Comparison of ENCODE assay signal across 8 cellular contexts in genomic region chr22:20079745-20080444, GRCh38. TPM values are rescaled to one million over a fixed set of nuclear protein-coding genes. Genes with fewer than 3 reads are reported as not detected.
DNase-seq lines count a peak whose midpoint lies in the region; ATAC-seq and TF ChIP-seq lines count a peak whose summit lies in the region.

DGCR8 (plus strand) TSS chr22:20080241; CDS start chr22:20085964, 5,723 bp downstream.

- peaks cover 17% of the 10 kb centered on the region for H3K79me1 ChIP-seq in trophoblast cell (ENCODE audit: low read length)

- peak within 1 kb of the TSS; percentile 77 for H3K18ac ChIP-seq in trophoblast cell (ENCODE audit: low read length)

- H3K9me3 ChIP-seq in adrenal gland (replicated peaks in 1 of 3) = no peaks in the 10 kb centered on the region
- no peaks in the 10 kb centered on the region for H3K9me3 ChIP-seq in heart left ventricle
- no peaks in the 10 kb centered on the region for H3K9me3 ChIP-seq in trophoblast cell (ENCODE audit: insufficient read depth, low read depth, low read length)
- no peaks in the 10 kb centered on the region for H3K9me3 ChIP-seq in upper lobe of right lung

- peak; percentile 89 for ATAC-seq in HG02759 (IDR thresholded peaks at IDR 0.05; ENCODE audit: unreplicated experiment)
- ATAC-seq in heart left ventricle = peak; percentile 95 to 98 (median 96)
- ATAC-seq in upper lobe of right lung = peak; percentile 97

- H2BK120ac ChIP-seq in trophoblast cell (ENCODE audit: insufficient read depth, low read length, poor library complexity) = peak within 1 kb of the TSS; percentile 54

- H2AK5ac ChIP-seq in trophoblast cell (ENCODE audit: low read length) = peak within 1 kb of the TSS; percentile 72

- intact Hi-C loops in adrenal gland (cut with DNase I) (loop anchor here in 1 of 2 donors (10.0 kb wide), 1 partner anchor 105 kb away; no protein-coding TSS in a partner anchor), heart left ventricle (cut with DNase I) (loop anchor here in 7 of 10 donors (1.0 to 10.0 kb wide), 10 partner anchors 17 to 115 kb away; partner anchors contain the start of genes TRMT2A (in 4 of the 7), RANBP1 (in 3 of the 7) and TANGO2 (in 3 of the 7)), upper lobe of right lung (cut with DNase I) (no loop called here)

- peaks cover 11 to 43% of the 10 kb centered on the region in 2 donors for H3K4me1 ChIP-seq in adrenal gland (replicated peaks in 1 of 2)
- H3K4me1 ChIP-seq in heart left ventricle = peaks cover 3 to 49% (median 43%) of the 10 kb centered on the region in 12 donors
- peaks cover 21 to 34% of the 10 kb centered on the region in 2 experiments for H3K4me1 ChIP-seq in trophoblast cell (ENCODE audit: control insufficient read depth in 1 of 2, insufficient read depth in 2 of 2, low read length in 2 of 2)
- H3K4me1 ChIP-seq in upper lobe of right lung = peaks cover 35% of the 10 kb centered on the region

- peak within 1 kb of the TSS; percentile 93 for H3K4ac ChIP-seq in trophoblast cell (ENCODE audit: low read depth, low read length)

- peak within 1 kb of the TSS; percentile 78 for H3K14ac ChIP-seq in trophoblast cell (ENCODE audit: low read length)

- H4K91ac ChIP-seq in trophoblast cell (ENCODE audit: low read depth, low read length) = peak within 1 kb of the TSS; percentile 80

- TF ChIP-seq CTCF in GM12864 (IDR thresholded peaks at IDR 0.05; ENCODE audit: low read depth, low read length, missing control alignments) = no peak
- no peak for TF ChIP-seq CTCF in adrenal gland (IDR thresholded peaks at IDR 0.05)
- TF ChIP-seq CTCF in heart left ventricle (IDR thresholded peaks at IDR 0.05) = peak in 1 of 12 donors; percentile 19
- TF ChIP-seq CTCF in upper lobe of right lung (IDR thresholded peaks at IDR 0.05) = no peak

- H2BK12ac ChIP-seq in trophoblast cell (ENCODE audit: low read length) = peak within 1 kb of the TSS; percentile 6

- peak within 1 kb of the TSS; percentile 79 for H4K8ac ChIP-seq in trophoblast cell (ENCODE audit: low read depth, low read length)

- H4K12ac ChIP-seq in trophoblast cell (ENCODE audit: low read depth, low read length) = peak within 1 kb of the TSS; percentile 51

- peak within 1 kb of the TSS; percentile 89 for H3K9ac ChIP-seq in trophoblast cell (ENCODE audit: low read length)

- TF ChIP-seq POLR2A in adrenal gland (IDR thresholded peaks at IDR 0.05) (peak; percentile 19 to 51), heart left ventricle (IDR thresholded peaks at IDR 0.05) (peak in 1 of 2 donors; percentile 74)

- H3K4me2 ChIP-seq in trophoblast cell (ENCODE audit: low read length) = peak within 1 kb of the TSS; percentile 86

- peak within 1 kb of the TSS; percentile 59 for H3K4me3 ChIP-seq in GM12864 (ENCODE audit: low read depth, low read length)
- H3K4me3 ChIP-seq in adrenal gland = peak within 1 kb of the TSS in 3 of 4 donors; percentile 62 to 81 (median 79)
- H3K4me3 ChIP-seq in heart left ventricle = peak within 1 kb of the TSS; percentile 48 to 92 (median 84)
- peak within 1 kb of the TSS; percentile 80 for H3K4me3 ChIP-seq in trophoblast cell (ENCODE audit: low read depth, low read length)
- H3K4me3 ChIP-seq in upper lobe of right lung = peak within 1 kb of the TSS; percentile 73

- 0 to 1% (median 0%) methylated on average over 4 to 99 of the region's 100 CpGs; no CpG with 5 or more reads in 1 of the 4 donors for WGBS in adrenal gland, 4 donors
- WGBS in heart left ventricle, 4 donors = 0 to 1% (median 0%) methylated on average over 21 to 100 of the region's 100 CpGs
- no CpG with 5 or more reads among the region's 100 CpGs for WGBS in trophoblast cell (ENCODE audit: extremely low coverage, insufficient coverage, insufficient read length)

- H3K36me3 ChIP-seq in adrenal gland (replicated peaks in 1 of 2) (no peaks in the 10 kb centered on the region), heart left ventricle (no peaks in the 10 kb centered on the region), trophoblast cell (ENCODE audit: control insufficient read depth in 1 of 2, insufficient read depth in 2 of 2, low read length in 2 of 2) (no peaks in the 10 kb centered on the region), upper lobe of right lung (no peaks in the 10 kb centered on the region)

- DNase-seq in GM12864 (ENCODE audit: low read depth) (peak; percentile 34), NCI-H1417 (lab: John Stamatoyannopoulos, UW) (peak; percentile 92 to 94 (median 92)), T follicular helper cell (ENCODE audit: low read depth) (peak; percentile 54), adrenal gland (peak; percentile 92 to 96 (median 93)), heart left ventricle (peak; percentile 96 to 97 (median 96)), trophoblast cell (peak; percentile 85 to 96), upper lobe of right lung (peak; percentile 98)

- peaks cover 36% of the 10 kb centered on the region for H3K79me2 ChIP-seq in trophoblast cell (ENCODE audit: control insufficient read depth, insufficient read depth, low read length, poor library complexity)

- H2BK5ac ChIP-seq in trophoblast cell (ENCODE audit: low read depth, low read length, poor library complexity) = peak within 1 kb of the TSS; percentile 59

- peak within 1 kb of the TSS; percentile 64 for H2AFZ ChIP-seq in trophoblast cell (ENCODE audit: insufficient read depth, low read length, poor library complexity)

- H3K23ac ChIP-seq in trophoblast cell (ENCODE audit: low read length) = no peak within 1 kb of the TSS

- H3K27ac ChIP-seq in adrenal gland (peak within 1 kb of the TSS; percentile 60 to 96 (median 86)), heart left ventricle (peak within 1 kb of the TSS; percentile 75 to 94 (median 86)), trophoblast cell (ENCODE audit: low read depth, low read length) (peak within 1 kb of the TSS; percentile 97), upper lobe of right lung (peak within 1 kb of the TSS; percentile 84)

- H3K27me3 ChIP-seq in adrenal gland (no peaks in the 10 kb centered on the region), heart left ventricle (no peaks in the 10 kb centered on the region), trophoblast cell (ENCODE audit: insufficient read depth, low read length) (no peaks in the 10 kb centered on the region), upper lobe of right lung (no peaks in the 10 kb centered on the region)

RNA-seq across cellular contexts. Expression of gene DGCR8, which starts in this region (rescaled TPM):
- total RNA-seq in adrenal gland (10 to 100 TPM in 7 of 8 donors, 1 to 10 TPM in 1; 7.2 to 32.2 (median 20.0) TPM), heart left ventricle (10 to 100 TPM in 8 of 9 donors, 1 to 10 TPM in 1; 8.8 to 22.1 (median 13.0) TPM), upper lobe of right lung (35.5 TPM)
- polyA plus RNA-seq in adrenal gland (10 to 100 TPM; 16.3 to 31.0 (median 25.9) TPM), heart left ventricle (10 to 100 TPM in 1 of 2 donors, 1 to 10 TPM in 1; 9.9 to 14.5 TPM)
- polyA plus RNA-seq in trophoblast cell (2013) = 16.9 and 17.3 TPM in 2 replicates

Comparison
In these comparisons a context has a peak if more than half of its experiments do, and no peak if none do; other contexts are left out.
1. Peak in every context shown above with its lines: DNase-seq, ATAC-seq, H3K4me3 ChIP-seq and H3K27ac ChIP-seq.
2. DNase-seq: peak in every context shown above with its lines; median percentile 98 in upper lobe of right lung; 96 in heart left ventricle; 93 in adrenal gland; 92 in NCI-H1417; 90 in trophoblast cell; 54 in T follicular helper cell; 34 in GM12864.